Comparison of ENCODE assay signal across 8 cellular contexts in the genomic region with DNA sequence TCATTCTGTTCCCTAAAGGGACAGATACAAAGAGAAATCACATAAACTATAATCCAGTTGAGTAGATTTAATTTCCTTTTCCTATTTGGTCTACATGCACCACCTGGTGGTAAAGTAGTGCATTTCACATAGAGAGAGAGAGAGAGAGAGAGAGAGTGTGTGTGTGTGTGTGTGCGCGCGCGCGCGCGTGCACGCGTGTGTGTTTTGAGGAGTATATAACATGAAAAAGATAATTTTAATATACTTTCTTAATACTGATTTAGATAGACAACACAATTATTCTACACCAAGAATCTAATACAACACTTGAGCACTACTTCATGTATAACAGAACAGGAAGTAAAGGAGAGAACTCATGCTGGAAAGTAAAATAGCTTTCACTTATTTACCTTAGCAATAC. TPM values are rescaled to one million over a fixed set of nuclear protein-coding genes. Genes with fewer than 3 reads are reported as not detected.
DNase-seq lines count a peak whose midpoint lies in the region; FAIRE-seq and TF ChIP-seq lines count a peak whose summit lies in the region.

No MANE protein-coding gene starts in this region.

- H3K36me3 Mint-ChIP-seq in type B pancreatic cell, result no peaks in the 10 kb centered on the region

- H3K36me3 ChIP-seq in WERI-Rb-1 (no peaks in the 10 kb centered on the region), muscle layer of duodenum (ENCODE audit: control insufficient read depth in 1 of 2, insufficient read depth in 2 of 2, low read length in 2 of 2) (peaks cover 0 to 5% of the 10 kb centered on the region in 2 donors)

- POLR2A ChIA-PET in AG04449 (lab: Yijun Ruan, JAX), result no interaction called here

- TF ChIP-seq POLR2A in GM12891 (IDR thresholded peaks at IDR 0.05; ENCODE audit: low read depth, low read length), result no peak

- TF ChIP-seq CTCF in AG04449 (IDR thresholded peaks at IDR 0.05; ENCODE audit: insufficient read depth, low read length, missing control alignments) (peak; percentile 45), GM12875 (IDR thresholded peaks at IDR 0.05; ENCODE audit: borderline replicate concordance, insufficient read depth, low read depth, low read length) (peak; percentile 60), WERI-Rb-1 (IDR thresholded peaks at IDR 0.05; ENCODE audit: low read depth, low read length) (peak; percentile 36), epithelial cell of esophagus (IDR thresholded peaks at IDR 0.05; ENCODE audit: insufficient read depth, low read depth, low read length, missing control alignments) (peak; percentile 78), type B pancreatic cell (conservative IDR thresholded peaks at IDR 0.05) (peak; percentile 87)

- H3K4me1 Mint-ChIP-seq in type B pancreatic cell (ENCODE audit: unreplicated experiment), result peaks cover 3% of the 10 kb centered on the region

- FAIRE-seq in GM12891 (lab: Jason Lieb, UNC), result no peak

- CTCF ChIA-PET in AG04449 (lab: Yijun Ruan, JAX), result interaction anchor here (0.7 to 4.5 kb wide), 50 partner anchors 9 to 894 kb away, joined by 3 to 184 read pairs (median 4); partner anchors contain the start of genes COPS2, FAM227B, GALK2 and SHC4

- no peaks in the 10 kb centered on the region for H3K27me3 Mint-ChIP-seq in type B pancreatic cell

- DNase-seq in AG04449 (ENCODE audit: low read depth, low spot score) (no peak), NCI-H1105 (lab: John Stamatoyannopoulos, UW) (peak; percentile 13), WERI-Rb-1 (peak; percentile 29), epithelial cell of esophagus (ENCODE audit: low read depth) (peak; percentile 63), type B pancreatic cell (ENCODE audit: extremely low spot score, unreplicated experiment) (no peak), GM12891 (ENCODE audit: insufficient read length, low spot score) (no peak)

- no peaks in the 10 kb centered on the region for H3K27me3 ChIP-seq in WERI-Rb-1 (ENCODE audit: insufficient read depth, low read depth, severe bottlenecking)
- H3K27me3 ChIP-seq in muscle layer of duodenum (ENCODE audit: low read depth, low read length), result no peaks in the 10 kb centered on the region

- no peak overlapping the region for H3K27ac Mint-ChIP-seq in type B pancreatic cell

- H3K27ac ChIP-seq in WERI-Rb-1 (no peak overlapping the region), muscle layer of duodenum (ENCODE audit: low read length) (peak overlapping the region; percentile 92)

- no peaks in the 10 kb centered on the region for H3K4me1 ChIP-seq in muscle layer of duodenum (ENCODE audit: control insufficient read depth in 1 of 2, insufficient read depth in 2 of 2, low read length in 2 of 2)

- peak overlapping the region; percentile 37 for H3K4me3 Mint-ChIP-seq in type B pancreatic cell

- peaks cover 3% of the 10 kb centered on the region for H3K9me3 Mint-ChIP-seq in type B pancreatic cell

- H3K4me3 ChIP-seq in AG04449 (ENCODE audit: low read depth, low read length) (no peak overlapping the region), GM12875 (ENCODE audit: low read depth, low read length) (no peak overlapping the region), WERI-Rb-1 (ENCODE audit: low read depth, low read length) (no peak overlapping the region), epithelial cell of esophagus (ENCODE audit: low read length) (no peak overlapping the region), muscle layer of duodenum (ENCODE audit: low read depth in 1 of 2, low read length in 2 of 2) (peak overlapping the region; percentile 60 to 72)

- H3K9me3 ChIP-seq in WERI-Rb-1 (ENCODE audit: severe bottlenecking) (no peaks in the 10 kb centered on the region), muscle layer of duodenum (ENCODE audit: control insufficient read depth in 1 of 2, low read length in 2 of 2) (no peaks in the 10 kb centered on the region)

TF ChIP-seq in GM12891, 5 proteins besides CTCF, POLR2A, EP300 and RAD21:
- no peak for TF ChIP-seq POU2F2 (IDR thresholded peaks at IDR 0.05; ENCODE audit: low read depth, low read length)
- no peak for TF ChIP-seq POLR2AphosphoS5 (IDR thresholded peaks at IDR 0.05; ENCODE audit: low read depth, low read length)
- TF ChIP-seq SPI1 (IDR thresholded peaks at IDR 0.05; ENCODE audit: low read depth, low read length), result no peak
- no peak for TF ChIP-seq PAX5 (IDR thresholded peaks at IDR 0.05; ENCODE audit: insufficient read depth, low read length, severe bottlenecking)
- no peak for TF ChIP-seq TAF1 (IDR thresholded peaks at IDR 0.05; ENCODE audit: low read depth, low read length)
TF ChIP-seq in GM12891: peak in this region for 0.

RNA-seq across cellular contexts. Expression of gene FGF7, which starts 1.1 kb away (rescaled TPM):
- 3.0 and 7.8 TPM in 2 replicates for total RNA-seq in type B pancreatic cell (ENCODE audit: low replicate concordance)
- not detected for polyA plus RNA-seq in GM12891 (2012; ENCODE audit: low read depth, missing spikeins)

Comparison
In these comparisons a context has a peak if more than half of its experiments do, and no peak if none do; other contexts are left out.
1. DNase-seq: peak in NCI-H1105 (single experiment), WERI-Rb-1 (single experiment) and epithelial cell of esophagus (single experiment); none in AG04449 (single experiment), type B pancreatic cell (single experiment) and GM12891 (single experiment).
2. H3K4me3 ChIP-seq: peak in muscle layer of duodenum (2 of 2); none in AG04449 (single experiment), GM12875 (single experiment), WERI-Rb-1 (single experiment) and epithelial cell of esophagus (single experiment).
3. CTCF ChIP-seq: peak in every context shown above with its lines; median percentile 87 in type B pancreatic cell; 78 in epithelial cell of esophagus; 60 in GM12875; 45 in AG04449; 36 in WERI-Rb-1.